Comparison of ENCODE assay signal across 23 cellular contexts in genomic region chr13:41716236-41716635, GRCh38.
DNase-seq lines count a peak whose midpoint lies in the region; ATAC-seq and TF ChIP-seq lines count a peak whose summit lies in the region.
"Had no signal": no experiment of that assay in that cellular context is flagged by ENCODE, and none has a peak within 500 bp of the region (broad histone marks: within the 10 kb centered on the region; RNA-seq: fewer than 3 reads in every experiment).

No MANE protein-coding gene starts in this region.

- peaks cover 26 to 27% of the 10 kb centered on the region in 2 experiments for H3K36me3 ChIP-seq in SK-N-SH (replicated peaks in 1 of 2; ENCODE audit: control insufficient read depth in 1 of 2, insufficient read depth in 2 of 2, low read length in 1 of 2)
- peaks cover 0 to 6% of the 10 kb centered on the region in 2 experiments; a peak in 1 of 3 replicates for H3K36me3 ChIP-seq in HEK293 (ENCODE audit: control insufficient read depth in 2 of 2, insufficient read depth in 1 of 2, low read length in 2 of 2)

- H2AFZ ChIP-seq in SK-N-SH (ENCODE audit: low read depth) = no peak overlapping the region

- WGBS in SK-N-SH (ENCODE audit: low lambda C conversion rate) = 95% methylated on average over 1 of the region's 1 CpG

- no peaks in the 10 kb centered on the region for H3K9me2 ChIP-seq in SK-N-SH

- H3K27ac ChIP-seq in SK-N-SH (ENCODE audit: low read depth in 2 of 2, low read length in 1 of 2) (no peak overlapping the region), HEK293 (ENCODE audit: extremely low read depth, low read depth, low read length) (no peak overlapping the region)
- H3K27ac ChIP-seq: A549, RWPE1, SK-N-MC had no signal

- CTCF ChIA-PET in SK-N-SH (lab: Yijun Ruan, JAX) = interaction anchor here (1.5 kb wide), 1 partner anchor 48 kb away, joined by 3 read pairs; no protein-coding TSS in a partner anchor
- CTCF ChIA-PET in HEK293 (lab: Yijun Ruan, JAX) = no interaction called here

- H3K4me1 ChIP-seq in SK-N-SH (ENCODE audit: control insufficient read depth in 1 of 2, insufficient read depth in 2 of 2, low read depth in 1 of 2, low read length in 1 of 2) (no peaks in the 10 kb centered on the region; a peak in 1 of 4 replicates), HEK293 (ENCODE audit: control insufficient read depth, insufficient read depth, low read length) (peaks cover 4% of the 10 kb centered on the region)

- no peaks in the 10 kb centered on the region for H3K27me3 ChIP-seq in SK-N-SH (ENCODE audit: insufficient read depth)

- no peaks in the 10 kb centered on the region for H4K20me1 ChIP-seq in SK-N-SH (ENCODE audit: insufficient read depth)

- TF ChIP-seq RAD21 in SK-N-SH (IDR thresholded peaks at IDR 0.05; ENCODE audit: low read length) = no peak

- H3K9me3 ChIP-seq in SK-N-SH (no peaks in the 10 kb centered on the region), HEK293 (ENCODE audit: control insufficient read depth, insufficient read depth, low read depth, low read length) (no peaks in the 10 kb centered on the region)
- H3K9me3 ChIP-seq: A549 had no signal

- ATAC-seq in SK-N-SH treated with all-trans-retinoic acid at 6 μM for 48 hours (no peak), GM18907 (IDR thresholded peaks at IDR 0.05; ENCODE audit: unreplicated experiment) (no peak)
- ATAC-seq: A549, HepG2 had no signal

- no peak overlapping the region for H3K9ac ChIP-seq in SK-N-SH

- POLR2A ChIA-PET in SK-N-SH (lab: Yijun Ruan, JAX) (no interaction called here), HEK293 (lab: Yijun Ruan, JAX) (no interaction called here)

- no peaks in the 10 kb centered on the region for H3K79me2 ChIP-seq in SK-N-SH (ENCODE audit: insufficient read depth)

- H3F3A ChIP-seq in SK-N-SH (replicated peaks; ENCODE audit: insufficient read depth) = no peaks in the 10 kb centered on the region

- H3K4me3 ChIP-seq in SK-N-SH (ENCODE audit: low read depth in 2 of 2, low read length in 1 of 2) (no peak overlapping the region), HEK293 (ENCODE audit: low read depth, low read length) (no peak overlapping the region)
- H3K4me3 ChIP-seq: A549, SK-N-MC had no signal

- TF ChIP-seq EP300 in SK-N-SH (IDR thresholded peaks at IDR 0.05; ENCODE audit: borderline replicate concordance in 1 of 2, low read depth in 1 of 2, low read length in 1 of 2) = no peak

- TF ChIP-seq CTCF in SK-N-SH (IDR thresholded peaks at IDR 0.05) = no peak
- no peak for TF ChIP-seq CTCF in HEK293 (tag by site-specific recombination; IDR thresholded peaks at IDR 0.05)

- H3K4me2 ChIP-seq in SK-N-SH = no peak overlapping the region
- H3K4me2 ChIP-seq: A549 had no signal

- no peak for DNase-seq in SK-N-SH
- DNase-seq in cerebellum (ENCODE audit: low spot score) = peak; percentile 6
- no peak for DNase-seq in NCI-H748 treated with DMSO at 0.1 percent for 48 hours (lab: John Stamatoyannopoulos, UW)
- no peak for DNase-seq in activated CD4-positive, alpha-beta T cell treated with anti-CD3 and anti-CD28 coated beads for 1 hour
- DNase-seq: Calu3; CD8-positive, alpha-beta memory T cell; DMS79 treated with DMSO at 0.1 percent for 48 hours; Kasumi-1; NCI-H1092 treated with DMSO at 0.1 percent for 48 hours; NCI-H1436; NCI-H187; NCI-H2227 treated with DMSO at 0.1 percent for 48 hours; NCI-H510A treated with DMSO at 0.1 percent for 48 hours; NCI-H774; SHP77 treated with DMSO at 0.1 percent for 48 hours; T-helper 2 cell had no signal

TF ChIP-seq in SK-N-SH treated with all-trans-retinoic acid at 6 μM for 48 hours, 23 proteins besides CTCF, POLR2A, EP300 and RAD21 (continues in another document):
- TF ChIP-seq BACH2 (CRISPR knock-in tag; IDR thresholded peaks at IDR 0.05; ENCODE audit: borderline replicate concordance) (no peak), ISL1 (CRISPR knock-in tag; IDR thresholded peaks at IDR 0.05) (0 out of 2 replicates have a peak, but pooled peaks have one; percentile 19), TOX (CRISPR knock-in tag; IDR thresholded peaks at IDR 0.05; ENCODE audit: borderline replicate concordance) (no peak), PATZ1 (CRISPR knock-in tag; IDR thresholded peaks at IDR 0.05; ENCODE audit: borderline replicate concordance) (no peak)

TF ChIP-seq in SK-N-SH, 30 proteins besides CTCF, POLR2A, EP300 and RAD21:
- no peak for TF ChIP-seq RFX5 (IDR thresholded peaks at IDR 0.05; ENCODE audit: low read length)
- no peak for TF ChIP-seq SIN3A (IDR thresholded peaks at IDR 0.05; ENCODE audit: borderline replicate concordance, low read depth, low read length)
- TF ChIP-seq FOXJ3 (CRISPR knock-in tag; IDR thresholded peaks at IDR 0.05) = no peak

TF ChIP-seq in HEK293, 187 proteins besides CTCF, POLR2A, EP300 and RAD21:
- TF ChIP-seq ZNF214 (tag by site-specific recombination; IDR thresholded peaks at IDR 0.05; ENCODE audit: borderline replicate concordance) (no peak), ZNF654 (tag by site-specific recombination; IDR thresholded peaks at IDR 0.05; ENCODE audit: low read depth) (0 out of 2 replicates have a peak, but pooled peaks have one; percentile 3), ZNF544 (tag by site-specific recombination; IDR thresholded peaks at IDR 0.05) (no peak), ZNF791 (tag by site-specific recombination; IDR thresholded peaks at IDR 0.05) (no peak), ZNF473 (tag by site-specific recombination; IDR thresholded peaks at IDR 0.05) (no peak), ZNF510 (tag by site-specific recombination; IDR thresholded peaks at IDR 0.05; ENCODE audit: insufficient replicate concordance) (peak; percentile 44), ZNF501 (tag by site-specific recombination; IDR thresholded peaks at IDR 0.05) (no peak), ZNF629 (tag by site-specific recombination; IDR thresholded peaks at IDR 0.05) (0 out of 2 replicates have a peak, but pooled peaks have one; percentile 19)
